In the genomic region with DNA sequence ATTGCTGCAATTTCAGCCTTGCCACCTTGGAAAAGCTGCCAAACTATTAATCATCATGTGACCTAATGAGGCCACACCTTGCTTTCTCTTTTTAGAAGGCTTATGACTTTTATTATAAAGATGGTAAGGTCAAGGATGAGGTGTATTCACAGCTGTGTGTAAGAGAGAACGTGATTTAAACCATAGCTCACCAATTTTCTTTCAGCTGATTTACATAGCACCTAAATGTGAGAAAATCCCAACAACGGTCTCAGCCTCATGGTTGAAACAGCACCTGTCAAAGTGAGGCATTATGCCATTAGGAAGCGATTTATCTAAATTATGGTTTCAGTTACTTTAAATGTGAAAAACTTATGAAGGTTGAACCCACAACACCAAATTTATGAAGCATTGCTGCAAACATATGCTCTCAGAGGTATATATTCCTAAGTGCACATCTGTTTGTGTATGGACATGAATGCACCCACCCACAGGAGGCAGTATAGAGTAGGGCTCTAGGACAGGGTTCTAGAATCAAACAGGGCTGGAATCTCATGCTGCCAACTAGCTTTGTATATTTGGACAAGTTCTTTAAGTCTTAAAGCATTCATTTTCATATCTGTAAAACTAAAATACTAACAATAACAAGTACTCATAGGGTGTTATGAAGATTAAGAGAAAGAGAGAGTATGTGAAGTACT, we compare ENCODE assay signal across 9 cellular contexts. TPM values are rescaled to one million over a fixed set of nuclear protein-coding genes. Genes with fewer than 3 reads are reported as not detected.
DNase-seq lines count a peak whose midpoint lies in the region; FAIRE-seq and TF ChIP-seq lines count a peak whose summit lies in the region.
"Had no signal": no experiment of that assay in that cellular context is flagged by ENCODE, and none has a peak within 500 bp of the region (broad histone marks: within the 10 kb centered on the region; RNA-seq: fewer than 3 reads in every experiment).

No MANE protein-coding gene starts in this region.

- DNase-seq in GM18507 (ENCODE audit: extremely low spot score, insufficient read length, low read depth) (no peak), Kasumi-1 (lab: John Stamatoyannopoulos, UW) (peak; percentile 31 to 56), NCI-H2196 treated with DMSO at 0.1 percent for 48 hours (lab: John Stamatoyannopoulos, UW; ENCODE audit: unreplicated experiment) (no peak), mucosa of gallbladder (ENCODE audit: low spot score) (no peak), NCI-H1092 (lab: John Stamatoyannopoulos, UW) (no peak)
- no peak for DNase-seq in stimulated activated CD4-positive, alpha-beta T cell treated with anti-CD3 and anti-CD28 coated beads, Interleukin-4, amount 100 ng/mL, for 4 hours
- DNase-seq: adrenal gland had no signal

- H3K27ac ChIP-seq in C4-2B = no peak overlapping the region
- H3K27ac ChIP-seq in esophagus (ENCODE audit: low read depth in 2 of 2, low read length in 1 of 2) = peak overlapping the region; percentile 67 to 71
- H3K27ac ChIP-seq: adrenal gland had no signal

- H3K27me3 ChIP-seq in esophagus (ENCODE audit: control insufficient read depth in 1 of 2, insufficient read depth in 2 of 2, low read length in 2 of 2) = no peaks in the 10 kb centered on the region
- H3K27me3 ChIP-seq: adrenal gland had no signal

- peak; percentile 60 for FAIRE-seq in GM18507 (lab: Jason Lieb, UNC)

- H3K4me3 ChIP-seq in esophagus (ENCODE audit: low read depth in 1 of 2, low read length in 2 of 2) = no peak overlapping the region
- H3K4me3 ChIP-seq: adrenal gland had no signal

- H3K4me1 ChIP-seq in esophagus (ENCODE audit: control insufficient read depth in 2 of 2, insufficient read depth in 2 of 2, low read length in 1 of 2) = peaks cover 0 to 3% of the 10 kb centered on the region in 2 donors

- H3K9me3 ChIP-seq in esophagus (ENCODE audit: control insufficient read depth in 2 of 2, insufficient read depth in 1 of 2, low read depth in 1 of 2, low read length in 1 of 2) = no peaks in the 10 kb centered on the region
- H3K9me3 ChIP-seq: adrenal gland had no signal

- H3K36me3 ChIP-seq in esophagus (ENCODE audit: control insufficient read depth in 2 of 2, insufficient read depth in 2 of 2, low read length in 1 of 2) = no peaks in the 10 kb centered on the region
- H3K36me3 ChIP-seq: adrenal gland had no signal

- TF ChIP-seq CTCF in C4-2B (conservative IDR thresholded peaks at IDR 0.05) = peak; percentile 49

- 49 to 52% methylated on average over 3 of the region's 3 CpGs for WGBS in esophagus, 2 donors

RNA-seq across cellular contexts. Expression of a gene that starts 40.7 kb away (rescaled TPM):
- polyA plus RNA-seq in esophagus = 100 to 1,000 TPM in 1 of 2 donors, 10 to 100 TPM in 1; 80.6 to 140 TPM
- total RNA-seq in mucosa of gallbladder = 41.9 TPM

Comparison
In these comparisons a context has a peak if more than half of its experiments do, and no peak if none do; other contexts are left out.
1. DNase-seq: peak in Kasumi-1 (2 of 2); none in GM18507 (single experiment), NCI-H2196 treated with DMSO at 0.1 percent for 48 hours (single experiment), mucosa of gallbladder (single experiment), stimulated activated CD4-positive, alpha-beta T cell treated with anti-CD3 and anti-CD28 coated beads, Interleukin-4, amount 100 ng/mL, for 4 hours (0 of 2) and NCI-H1092 (single experiment).